Comparison of ENCODE assay signal across 8 cellular contexts in the genomic region with DNA sequence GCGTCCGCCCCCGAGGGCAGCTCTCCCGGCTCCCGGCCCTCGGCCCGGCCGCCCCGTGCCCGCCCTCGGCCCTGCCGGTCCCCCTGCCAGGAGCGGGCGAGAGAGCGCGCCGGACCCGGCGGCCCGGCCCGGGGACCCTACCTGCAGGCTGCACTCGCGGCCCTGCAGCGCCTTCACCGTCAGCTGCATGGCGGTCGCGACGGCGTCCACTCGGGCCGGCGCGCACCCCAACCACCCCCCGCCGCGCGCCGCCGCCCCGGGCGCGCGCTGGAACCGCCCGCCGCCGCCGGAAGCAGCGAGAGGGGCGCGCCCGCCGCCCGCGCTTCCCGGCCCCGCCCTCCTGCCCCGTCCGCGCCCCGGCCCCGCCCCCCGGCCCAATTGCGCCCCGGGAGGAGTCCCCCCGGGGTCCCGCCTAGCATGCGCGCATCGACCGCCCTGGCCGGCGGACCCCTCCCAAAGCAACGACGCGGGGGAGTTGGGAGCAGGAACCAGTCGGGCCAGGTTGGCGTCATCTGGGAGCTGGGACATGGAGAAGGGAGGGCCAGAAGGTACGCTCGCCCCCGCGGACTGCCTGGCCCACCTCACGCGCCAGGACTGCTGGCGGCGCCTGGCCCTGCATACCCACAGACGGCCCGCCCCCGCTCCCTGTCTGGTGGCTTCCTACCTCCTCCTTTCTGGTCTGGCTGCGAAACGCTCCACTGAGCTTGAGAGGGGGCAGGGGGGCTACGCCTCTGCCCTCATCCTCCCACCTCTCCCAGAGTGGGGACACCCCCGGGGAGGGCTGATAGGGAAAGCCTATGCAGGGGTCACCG.
DNase-seq lines count a peak whose midpoint lies in the region; TF ChIP-seq lines count a peak whose summit lies in the region.

A gene (minus strand): TSS at position 220 of the 812 bp plus-strand sequence. CDS start 31 bp downstream, at position 189.

- TF ChIP-seq CTCF in choroid plexus epithelial cell (conservative IDR thresholded peaks at IDR 0.05; ENCODE audit: low read depth, low read length): no peak

- peak within 1 kb of the TSS; percentile 80 for H3K27ac ChIP-seq in layer of hippocampus (ENCODE audit: low read depth, low read length)

- peak within 1 kb of the TSS; percentile 61 for H3K4me3 ChIP-seq in choroid plexus epithelial cell (ENCODE audit: low read depth, low read length)

- H3K27me3 ChIP-seq in layer of hippocampus (ENCODE audit: control insufficient read depth, insufficient read depth, low read length): no peaks in the 10 kb centered on the region

- DNase-seq in SIG-M5 treated with dmso at 0.1 percent for 504 hours (lab: John Stamatoyannopoulos, UW; ENCODE audit: unreplicated experiment): peak; percentile 45
- DNase-seq in SIG-M5 (lab: John Stamatoyannopoulos, UW): no peak
- peak; percentile 48 for DNase-seq in NCI-H1105 treated with DMSO at 0.1 percent for 48 hours (lab: John Stamatoyannopoulos, UW)
- peak in 3 of 4 experiments; percentile 7 to 45 (median 27) for DNase-seq in activated CD4-positive, CD25-positive, alpha-beta regulatory T cell (lab: John Stamatoyannopoulos, UW)
- DNase-seq in choroid plexus epithelial cell (ENCODE audit: low read depth): peak; percentile 38
- peak; percentile 21 for DNase-seq in stimulated activated CD4-positive, alpha-beta T cell treated with anti-CD3 and anti-CD28 coated beads, Interleukin-1b, Interleukin-23, amount 100 ng/mL, for 48 hours
- DNase-seq in NCI-H2107 treated with DMSO at 0.1 percent for 48 hours (lab: John Stamatoyannopoulos, UW; ENCODE audit: unreplicated experiment): no peak

Comparison
In these comparisons a context has a peak if more than half of its experiments do, and no peak if none do; other contexts are left out.
1. DNase-seq: peak in SIG-M5 treated with dmso at 0.1 percent for 504 hours (single experiment), NCI-H1105 treated with DMSO at 0.1 percent for 48 hours (single experiment), activated CD4-positive, CD25-positive, alpha-beta regulatory T cell (3 of 4), choroid plexus epithelial cell (single experiment) and stimulated activated CD4-positive, alpha-beta T cell treated with anti-CD3 and anti-CD28 coated beads, Interleukin-1b, Interleukin-23, amount 100 ng/mL, for 48 hours (single experiment); none in SIG-M5 (single experiment) and NCI-H2107 treated with DMSO at 0.1 percent for 48 hours (single experiment).